1 cellular context compared by ENCODE assay signal in the genomic region with DNA sequence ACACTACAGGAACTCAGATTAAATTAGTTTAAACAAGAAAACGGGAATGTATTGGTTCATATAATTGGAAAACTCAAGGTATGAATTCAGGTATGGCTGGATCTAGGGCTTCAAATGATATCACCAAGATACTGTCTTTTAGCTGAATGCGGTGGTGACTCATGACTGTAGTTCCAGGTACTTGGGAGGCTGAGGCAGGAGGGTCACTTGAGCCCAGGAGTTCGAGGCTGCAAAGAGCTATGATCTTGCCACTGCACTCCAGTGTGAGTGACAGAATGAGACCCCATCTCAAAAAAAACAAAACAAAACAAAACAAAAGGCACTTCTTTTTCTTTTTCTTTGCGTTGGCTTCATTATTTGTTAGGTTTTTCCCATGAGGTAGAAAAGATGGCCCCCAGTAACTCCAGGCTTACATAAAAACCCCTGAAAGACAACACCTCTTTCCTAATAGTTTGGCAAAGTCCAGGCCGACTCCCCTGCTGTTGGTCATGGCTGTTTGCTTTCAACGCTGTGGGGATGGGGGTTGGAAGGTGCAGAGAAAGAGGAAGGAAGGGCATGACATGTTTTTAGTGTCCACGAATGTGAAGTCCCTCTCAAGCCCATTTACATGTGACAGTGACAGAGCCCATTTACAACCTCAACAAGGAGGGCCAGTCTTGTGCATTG.
TF ChIP-seq lines count a peak whose summit lies in the region.

No MANE protein-coding gene starts in this region.

TF ChIP-seq in H1, 55 proteins besides CTCF, POLR2A, EP300 and RAD21:
- TF ChIP-seq, protein P1, sequence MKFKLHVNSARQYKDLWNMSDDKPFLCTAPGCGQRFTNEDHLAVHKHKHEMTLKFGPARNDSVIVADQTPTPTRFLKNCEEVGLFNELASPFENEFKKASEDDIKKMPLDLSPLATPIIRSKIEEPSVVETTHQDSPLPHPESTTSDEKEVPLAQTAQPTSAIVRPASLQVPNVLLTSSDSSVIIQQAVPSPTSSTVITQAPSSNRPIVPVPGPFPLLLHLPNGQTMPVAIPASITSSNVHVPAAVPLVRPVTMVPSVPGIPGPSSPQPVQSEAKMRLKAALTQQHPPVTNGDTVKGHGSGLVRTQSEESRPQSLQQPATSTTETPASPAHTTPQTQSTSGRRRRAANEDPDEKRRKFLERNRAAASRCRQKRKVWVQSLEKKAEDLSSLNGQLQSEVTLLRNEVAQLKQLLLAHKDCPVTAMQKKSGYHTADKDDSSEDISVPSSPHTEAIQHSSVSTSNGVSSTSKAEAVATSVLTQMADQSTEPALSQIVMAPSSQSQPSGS (IDR thresholded peaks at IDR 0.05; ENCODE audit: low read length): no peak
- TF ChIP-seq EZH2 (IDR thresholded peaks at IDR 0.05; ENCODE audit: low read depth, low read length, severe bottlenecking): no peak
- no peak for TF ChIP-seq SAP30 (IDR thresholded peaks at IDR 0.05; ENCODE audit: insufficient read depth, insufficient replicate concordance, low read length)
- TF ChIP-seq SIN3A (conservative IDR thresholded peaks at IDR 0.05 in 1 of 2, IDR thresholded peaks at IDR 0.05 in 1 of 2; ENCODE audit: low read depth in 1 of 2, low read length in 2 of 2): no peak
- TF ChIP-seq YY1 (IDR thresholded peaks at IDR 0.05; ENCODE audit: low read depth, low read length): no peak
- no peak for TF ChIP-seq FOSL1 (IDR thresholded peaks at IDR 0.05; ENCODE audit: insufficient read depth, low read depth, low read length)
- TF ChIP-seq SUZ12 (IDR thresholded peaks at IDR 0.05; ENCODE audit: low read length): no peak
- TF ChIP-seq PHF8 (conservative IDR thresholded peaks at IDR 0.05; ENCODE audit: low read depth, low read length): no peak
- TF ChIP-seq CHD2 (IDR thresholded peaks at IDR 0.05; ENCODE audit: low read length): no peak
- no peak for TF ChIP-seq RNF2 (IDR thresholded peaks at IDR 0.05; ENCODE audit: borderline replicate concordance, low read depth, low read length, missing control alignments, poor library complexity, severe bottlenecking)
